In genomic region chr9:33234511-33235467, GRCh38 we compare ENCODE assay signal across 17 cellular contexts. TPM values are rescaled to one million over a fixed set of nuclear protein-coding genes. Genes with fewer than 3 reads are reported as not detected.
DNase-seq lines count a peak whose midpoint lies in the region; ATAC-seq and TF ChIP-seq lines count a peak whose summit lies in the region.
"Had no signal": no experiment of that assay in that cellular context is flagged by ENCODE, and none has a peak within 500 bp of the region (broad histone marks: within the 10 kb centered on the region; RNA-seq: fewer than 3 reads in every experiment).

No MANE protein-coding gene starts in this region.

- H3K27ac ChIP-seq in HCT116 (ENCODE audit: low read depth, low read length), result peak overlapping the region; percentile 35; the same call in 1 of the 2 replicates
- peak overlapping the region in 3 of 4 donors; percentile 12 to 83 (median 65) for H3K27ac ChIP-seq in body of pancreas
- H3K27ac ChIP-seq: gastrocnemius medialis had no signal

- intact Hi-C loops in HCT116 (cut with micrococcal nuclease) (loop anchor here (1.0 kb wide), 1 partner anchor 30 kb away; the partner anchor contains the start of gene BAG1), body of pancreas (cut with DNase I) (no loop called here), left colon (cut with DNase I, micrococcal nuclease) (no loop called here), left ventricle myocardium superior (cut with micrococcal nuclease) (no loop called here)

- WGBS in body of pancreas, 2 donors, result 77 to 90% methylated on average over 9 of the region's 9 CpGs

- POLR2A ChIA-PET in HCT116 (lab: Charles Lee), result interaction anchor here (1.2 to 1.7 kb wide), 2 partner anchors 30 to 55 kb away, joined by 3 to 8 read pairs; partner anchors contain the start of genes BAG1, CHMP5 and NFX1

- H3K4me3 ChIP-seq in HCT116 (replicated peaks in 1 of 2; ENCODE audit: low read depth in 1 of 2, low read length in 2 of 2) (0 out of 4 replicates have a peak overlapping the region, but pooled peaks of 1 of the 2 experiments have one; percentile 27), body of pancreas (no peak overlapping the region)
- H3K4me3 ChIP-seq: gastrocnemius medialis had no signal

- ATAC-seq in HCT116, result peak; percentile 7
- peak; percentile 27 for ATAC-seq in body of pancreas
- ATAC-seq in left colon, result peak; percentile 32
- ATAC-seq in left ventricle myocardium superior, result no peak
- ATAC-seq: gastrocnemius medialis, T-helper 17 cell had no signal

- H3K9me3 ChIP-seq in HCT116 (ENCODE audit: control insufficient read depth in 1 of 2, insufficient read depth in 1 of 2, low read depth in 1 of 2, low read length in 2 of 2) (no peaks in the 10 kb centered on the region), body of pancreas (no peaks in the 10 kb centered on the region)
- H3K9me3 ChIP-seq: gastrocnemius medialis had no signal

- no peaks in the 10 kb centered on the region for H3K27me3 ChIP-seq in HCT116 (ENCODE audit: insufficient read depth, low read length)
- no peaks in the 10 kb centered on the region for H3K27me3 ChIP-seq in body of pancreas
- H3K27me3 ChIP-seq: gastrocnemius medialis had no signal

- peaks cover 4% of the 10 kb centered on the region for H3K4me1 Mint-ChIP-seq in type B pancreatic cell (ENCODE audit: unreplicated experiment)
- H3K4me1 Mint-ChIP-seq: activated naive CD8-positive, alpha-beta T cell treated with anti-CD3 and anti-CD28 coated beads, Interleukin-2, amount 50 U/mL, for 24 hours; immature natural killer cell had no signal

- CTCF ChIA-PET in HCT116 (lab: Charles Lee), result interaction anchor here (0.7 to 1.3 kb wide), 3 partner anchors 9 to 218 kb away, joined by 3 to 4 read pairs (median 3); no protein-coding TSS in a partner anchor

- TF ChIP-seq CTCF in HCT116 (IDR thresholded peaks at IDR 0.05 in 2 of 3, conservative IDR thresholded peaks at IDR 0.05 in 1 of 3; ENCODE audit: borderline replicate concordance in 1 of 3, insufficient read depth in 1 of 3, low read depth in 2 of 3, low read length in 2 of 3), result no peak
- no peak for TF ChIP-seq CTCF in body of pancreas (IDR thresholded peaks at IDR 0.05)
- TF ChIP-seq CTCF in type B pancreatic cell (conservative IDR thresholded peaks at IDR 0.05), result no peak

- no peak for TF ChIP-seq POLR2A in HCT116 (IDR thresholded peaks at IDR 0.05; ENCODE audit: borderline replicate concordance, extremely low read depth, insufficient read depth, insufficient read length)
- no peak for TF ChIP-seq POLR2A in body of pancreas (IDR thresholded peaks at IDR 0.05)

- H3K36me3 ChIP-seq in HCT116 (ENCODE audit: control insufficient read depth in 1 of 2, insufficient read depth in 2 of 2, low read length in 2 of 2) (no peaks in the 10 kb centered on the region), body of pancreas (replicated peaks in 1 of 2; ENCODE audit: insufficient read depth in 1 of 2, low read depth in 2 of 2) (no peaks in the 10 kb centered on the region)
- H3K36me3 ChIP-seq: gastrocnemius medialis had no signal

- H3K4me1 ChIP-seq in HCT116 (ENCODE audit: control insufficient read depth in 1 of 2, insufficient read depth in 2 of 2, low read length in 2 of 2), result peaks cover 44 to 64% of the 10 kb centered on the region in 2 experiments
- peaks cover 15% of the 10 kb centered on the region for H3K4me1 ChIP-seq in body of pancreas

- no peak for TF ChIP-seq RAD21 in HCT116 (IDR thresholded peaks at IDR 0.05; ENCODE audit: low read depth)

- RAD21 ChIA-PET in HCT116 (lab: Charles Lee; ENCODE audit: low non-redundant PET in 1 of 2, low total read pairs in 2 of 2, uncharacterized antibody in 2 of 2, unreplicated experiment in 2 of 2), result no interaction called here

- no peaks in the 10 kb centered on the region for H3K79me2 ChIP-seq in HCT116 (ENCODE audit: insufficient read depth, low read length)

- H3K9ac ChIP-seq in HCT116 (ENCODE audit: low read length), result peak overlapping the region; percentile 41

- no peak overlapping the region for H3K4me3 Mint-ChIP-seq in type B pancreatic cell
- H3K4me3 Mint-ChIP-seq: activated naive CD8-positive, alpha-beta T cell treated with anti-CD3 and anti-CD28 coated beads, Interleukin-2, amount 50 U/mL, for 24 hours; activated T-cell treated with anti-CD3 and anti-CD28 coated beads, Interleukin-2, amount 50 U/mL, for 24 hours; CD8-positive, alpha-beta memory T cell; dendritic cell treated with granulocyte-macrophage colony-stimulating factor and Interleukin-4, amounts not matched to agents 40 ng/mL and 50 ng/mL, for 4 days; immature natural killer cell; naive thymus-derived CD8-positive, alpha-beta T cell; T-helper 17 cell had no signal

- no peaks in the 10 kb centered on the region for H3K9me2 ChIP-seq in HCT116 (ENCODE audit: insufficient read depth)

- peaks cover 29% of the 10 kb centered on the region for H3K27me3 Mint-ChIP-seq in type B pancreatic cell
- H3K27me3 Mint-ChIP-seq: activated T-cell treated with anti-CD3 and anti-CD28 coated beads, Interleukin-2, amount 50 U/mL, for 24 hours had no signal

- peak overlapping the region; percentile 63 for H3K4me2 ChIP-seq in HCT116 (ENCODE audit: low read length)

- no peaks in the 10 kb centered on the region for H3K36me3 Mint-ChIP-seq in type B pancreatic cell
- H3K36me3 Mint-ChIP-seq: immature natural killer cell; naive thymus-derived CD8-positive, alpha-beta T cell had no signal

- DNase-seq in HCT116 (ENCODE audit: low read depth, low spot score), result no peak
- peak in 1 of 4 donors; percentile 50 for DNase-seq in body of pancreas
- peak in 1 of 2 donors; percentile 33 for DNase-seq in left colon
- DNase-seq in type B pancreatic cell (ENCODE audit: extremely low spot score, unreplicated experiment), result no peak
- DNase-seq in left ventricle myocardium superior, result no peak
- DNase-seq in stimulated activated CD4-positive, alpha-beta T cell treated with anti-CD3 and anti-CD28 coated beads, Interleukin-12 subunit alpha, Interleukin-12 subunit beta, amount 100 ng/mL, for 4 hours, result no peak
- no peak for DNase-seq in nucleus accumbens (lab: John Stamatoyannopoulos, UW)
- DNase-seq: activated CD4-positive, alpha-beta T cell treated with anti-CD3 and anti-CD28 coated beads for 4 hours; activated naive CD8-positive, alpha-beta T cell treated with anti-CD3 and anti-CD28 coated beads, Interleukin-2, amount 50 U/mL, for 24 hours; activated T-cell treated with anti-CD3 and anti-CD28 coated beads, Interleukin-2, amount 50 U/mL, for 24 hours; CD8-positive, alpha-beta memory T cell; immature natural killer cell; naive thymus-derived CD8-positive, alpha-beta T cell; T-helper 17 cell had no signal

- BruUV-seq in HCT116 (replicated peaks; lab: Mats Ljungman, UMichigan), result TSS peak; percentile 92

- H3K9me3 Mint-ChIP-seq in type B pancreatic cell, result no peaks in the 10 kb centered on the region
- H3K9me3 Mint-ChIP-seq: activated naive CD8-positive, alpha-beta T cell treated with anti-CD3 and anti-CD28 coated beads, Interleukin-2, amount 50 U/mL, for 24 hours; activated T-cell treated with anti-CD3 and anti-CD28 coated beads, Interleukin-2, amount 50 U/mL, for 24 hours; CD8-positive, alpha-beta memory T cell; dendritic cell treated with granulocyte-macrophage colony-stimulating factor and Interleukin-4, amounts not matched to agents 40 ng/mL and 50 ng/mL, for 4 days; immature natural killer cell; naive thymus-derived CD8-positive, alpha-beta T cell had no signal

- no peak overlapping the region for H2AFZ ChIP-seq in HCT116 (ENCODE audit: low read depth, low read length, poor library complexity, severe bottlenecking)

- no peaks in the 10 kb centered on the region for H4K20me1 ChIP-seq in HCT116 (ENCODE audit: insufficient read depth)

- peak overlapping the region; percentile 0 for H3K27ac Mint-ChIP-seq in type B pancreatic cell
- H3K27ac Mint-ChIP-seq: activated naive CD8-positive, alpha-beta T cell treated with anti-CD3 and anti-CD28 coated beads, Interleukin-2, amount 50 U/mL, for 24 hours; activated T-cell treated with anti-CD3 and anti-CD28 coated beads, Interleukin-2, amount 50 U/mL, for 24 hours; dendritic cell treated with granulocyte-macrophage colony-stimulating factor and Interleukin-4, amounts not matched to agents 40 ng/mL and 50 ng/mL, for 4 days; immature natural killer cell; T-helper 17 cell had no signal

TF ChIP-seq in HCT116, 20 proteins besides CTCF, POLR2A, EP300 and RAD21 (continues in another document):
- TF ChIP-seq ELF1 (IDR thresholded peaks at IDR 0.05; ENCODE audit: borderline replicate concordance, low read depth) (no peak), ZNF274 (IDR thresholded peaks at IDR 0.05; ENCODE audit: low read depth, low read length) (no peak), EZH2phosphoT487 (IDR thresholded peaks at IDR 0.05; ENCODE audit: borderline replicate concordance) (no peak)

RNA-seq across cellular contexts. Expression of gene SPINK4, which starts 5.2 kb away (rescaled TPM):
- total RNA-seq in HCT116 (2021; ENCODE audit: unreplicated experiment) (not detected), body of pancreas (not detected), left colon (100 to 1,000 TPM in 1 of 2 donors, 10 to 100 TPM in 1; 13.9 to 146 TPM), type B pancreatic cell (ENCODE audit: low replicate concordance) (not detected in 2 replicates), left ventricle myocardium superior (not detected)
- polyA plus RNA-seq in HCT116 (2012), result not detected in 2 replicates
- total RNA-seq: CD8-positive, alpha-beta memory T cell; gastrocnemius medialis; naive thymus-derived CD8-positive, alpha-beta T cell; right cardiac atrium; T-helper 17 cell had no signal
- polyA plus RNA-seq: CD8-positive, alpha-beta memory T cell; immature natural killer cell; naive thymus-derived CD8-positive, alpha-beta T cell; right cardiac atrium had no signal

RNA-seq across cellular contexts. Expression of gene BAG1, which starts 29.7 kb away (rescaled TPM):
- 58.2 TPM for total RNA-seq in HCT116 (2021; ENCODE audit: unreplicated experiment)
- 27.2 and 32.6 TPM in 2 replicates for polyA plus RNA-seq in HCT116 (2012)
- total RNA-seq in body of pancreas, result 10 to 100 TPM; 46.5 to 80.2 TPM
- total RNA-seq in left colon, result 100 to 1,000 TPM; 159 to 163 TPM
- total RNA-seq in type B pancreatic cell (ENCODE audit: low replicate concordance), result 92.6 and 113 TPM in 2 replicates
- total RNA-seq in left ventricle myocardium superior, result 161 TPM

RNA-seq across cellular contexts. Expression of gene CHMP5, which starts 30.1 kb away (rescaled TPM):
- total RNA-seq in HCT116 (2021; ENCODE audit: unreplicated experiment) (61.8 TPM), body of pancreas (10 to 100 TPM in 1 of 2 donors, 1 to 10 TPM in 1; 4.6 to 20.5 TPM), left colon (100 to 1,000 TPM in 1 of 2 donors, 10 to 100 TPM in 1; 81.0 to 106 TPM), type B pancreatic cell (ENCODE audit: low replicate concordance) (51.4 and 53.7 TPM in 2 replicates), left ventricle myocardium superior (49.4 TPM)
- 58.1 and 63.2 TPM in 2 replicates for polyA plus RNA-seq in HCT116 (2012)

RNA-seq across cellular contexts. Expression of gene NFX1, which starts 55.5 kb away (rescaled TPM):
- 31.7 TPM for total RNA-seq in HCT116 (2021; ENCODE audit: unreplicated experiment)
- polyA plus RNA-seq in HCT116 (2012), result 19.6 and 23.2 TPM in 2 replicates
- total RNA-seq in body of pancreas, result 10 to 100 TPM; 22.1 to 26.4 TPM
- total RNA-seq in left colon, result 10 to 100 TPM; 35.2 to 38.3 TPM
- total RNA-seq in type B pancreatic cell (ENCODE audit: low replicate concordance), result 34.1 and 36.4 TPM in 2 replicates
- 31.6 TPM for total RNA-seq in left ventricle myocardium superior
